Comparison of ENCODE assay signal across 8 cellular contexts in the genomic region with DNA sequence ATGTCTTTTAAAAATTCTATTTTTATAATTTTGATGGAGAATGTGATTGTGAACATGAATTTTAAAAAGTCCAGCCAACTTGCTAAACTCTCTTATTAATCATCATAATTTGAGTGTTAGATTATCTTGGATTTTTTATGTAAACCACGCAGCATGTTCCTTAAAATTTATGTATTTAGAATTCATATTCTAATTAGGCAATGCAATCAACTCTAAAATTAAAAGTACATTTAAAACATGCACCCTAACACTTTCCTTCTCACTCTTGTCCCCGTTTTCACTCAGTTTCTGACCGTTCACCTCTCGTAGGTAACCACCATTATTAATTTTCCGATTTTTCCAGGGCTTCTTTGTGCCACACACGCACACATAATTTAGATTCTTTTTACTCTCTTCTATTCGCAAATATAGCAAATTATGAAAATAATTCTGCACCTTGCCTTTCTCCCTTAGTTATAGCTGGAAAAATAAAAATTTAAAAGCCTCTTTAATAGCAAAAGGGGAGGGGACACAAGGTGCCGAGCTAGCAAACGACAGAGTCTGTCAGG. TPM values are rescaled to one million over a fixed set of nuclear protein-coding genes. Genes with fewer than 3 reads are reported as not detected.
A peak's percentile ranks its signal among the peaks of the same experiment; 100 is the strongest.
DNase-seq lines count a peak whose midpoint lies in the region; ATAC-seq and TF ChIP-seq lines count a peak whose summit lies in the region.

No MANE protein-coding gene starts in this region.

- peaks cover 24% of the 10 kb centered on the region for H3K4me1 Mint-ChIP-seq in activated CD8-positive, alpha-beta memory T cell treated with anti-CD3 and anti-CD28 coated beads, Interleukin-2, amount 10 ng/mL, durations not matched to agents 7 days and 5 days

- no peaks in the 10 kb centered on the region for H3K9me3 Mint-ChIP-seq in activated CD8-positive, alpha-beta memory T cell treated with anti-CD3 and anti-CD28 coated beads, Interleukin-2, amount 10 ng/mL, durations not matched to agents 7 days and 5 days (ENCODE audit: low read depth)

- H3K9ac ChIP-seq in subcutaneous abdominal adipose tissue (ENCODE audit: low read length in 5 of 5) = peak overlapping the region; percentile 69 to 96 (median 85)

- H3K27me3 ChIP-seq in iPS DF 6.9 (ENCODE audit: control insufficient read depth, insufficient read depth, low read length) = no peaks in the 10 kb centered on the region
- H3K27me3 ChIP-seq in subcutaneous abdominal adipose tissue (ENCODE audit: control insufficient read depth in 5 of 5, insufficient read depth in 4 of 5, low read length in 5 of 5) = peaks cover 0 to 2% (median 0%) of the 10 kb centered on the region in 5 donors

- no CpG with 5 or more reads among the region's 9 CpGs for WGBS in iPS DF 6.9 (ENCODE audit: insufficient coverage, insufficient read length)

- no peak for TF ChIP-seq CTCF in VCaP (conservative IDR thresholded peaks at IDR 0.05)

- DNase-seq in activated CD8-positive, alpha-beta memory T cell treated with anti-CD3 and anti-CD28 coated beads, Interleukin-2, amount 10 ng/mL, durations not matched to agents 7 days and 5 days = no peak
- no peak for DNase-seq in activated CD8-positive, alpha-beta memory T cell treated with anti-CD3 and anti-CD28 coated beads, Interleukin-2, amount 50 U/mL, for 48 hours
- no peak for DNase-seq in iPS DF 6.9 (ENCODE audit: low read depth, low spot score)
- DNase-seq in stimulated activated CD4-positive, alpha-beta T cell treated with anti-CD3 and anti-CD28 coated beads, Interleukin-4, amount 100 ng/mL, for 1 hour = no peak
- no peak for DNase-seq in NCI-H1092 treated with DMSO at 0.1 percent for 48 hours (lab: John Stamatoyannopoulos, UW)

- H3K4me1 ChIP-seq in iPS DF 6.9 (ENCODE audit: control insufficient read depth, insufficient read depth, low read length) (no peaks in the 10 kb centered on the region), subcutaneous abdominal adipose tissue (ENCODE audit: control insufficient read depth in 5 of 5, insufficient read depth in 5 of 5, low read length in 5 of 5) (peaks cover 0 to 23% (median 16%) of the 10 kb centered on the region in 5 donors)

- H3K36me3 ChIP-seq in iPS DF 6.9 (ENCODE audit: control insufficient read depth, insufficient read depth, low read length) (no peaks in the 10 kb centered on the region), subcutaneous abdominal adipose tissue (ENCODE audit: control insufficient read depth in 5 of 5, insufficient read depth in 5 of 5, low read length in 5 of 5) (no peaks in the 10 kb centered on the region)

- CTCF ChIA-PET in activated CD8-positive, alpha-beta memory T cell treated with anti-CD3 and anti-CD28 coated beads, Interleukin-2, amount 10 ng/mL, durations not matched to agents 7 days and 5 days (lab: Charles Lee) = interaction anchor here (1.0 to 1.7 kb wide), 2 partner anchors 13 to 213 kb away, joined by 3 to 4 read pairs; a partner anchor contains a TSS

- H3K9me3 ChIP-seq in iPS DF 6.9 (ENCODE audit: control insufficient read depth, insufficient read depth, low read length) (no peaks in the 10 kb centered on the region), subcutaneous abdominal adipose tissue (ENCODE audit: control insufficient read depth in 5 of 5, low read length in 5 of 5) (no peaks in the 10 kb centered on the region)

- H3K4me3 ChIP-seq in iPS DF 6.9 (ENCODE audit: low read length) (peak overlapping the region; percentile 92; the same call in 1 of the 2 replicates), subcutaneous abdominal adipose tissue (ENCODE audit: low read depth in 1 of 5, low read length in 5 of 5) (peak overlapping the region; percentile 78 to 95 (median 90))

- peaks cover 6% of the 10 kb centered on the region for H3K36me3 Mint-ChIP-seq in activated CD8-positive, alpha-beta memory T cell treated with anti-CD3 and anti-CD28 coated beads, Interleukin-2, amount 10 ng/mL, durations not matched to agents 7 days and 5 days

- ATAC-seq in activated CD8-positive, alpha-beta memory T cell treated with anti-CD3 and anti-CD28 coated beads, Interleukin-2, amount 10 ng/mL, durations not matched to agents 7 days and 5 days = no peak
- ATAC-seq in HG02571 (IDR thresholded peaks at IDR 0.05; ENCODE audit: unreplicated experiment) = no peak

- H3K27me3 Mint-ChIP-seq in activated CD8-positive, alpha-beta memory T cell treated with anti-CD3 and anti-CD28 coated beads, Interleukin-2, amount 10 ng/mL, durations not matched to agents 7 days and 5 days = peaks cover 27% of the 10 kb centered on the region

- peak overlapping the region; percentile 95 for H3K4me3 Mint-ChIP-seq in activated CD8-positive, alpha-beta memory T cell treated with anti-CD3 and anti-CD28 coated beads, Interleukin-2, amount 10 ng/mL, durations not matched to agents 7 days and 5 days

- H3K27ac ChIP-seq in VCaP (peak overlapping the region; percentile 77), iPS DF 6.9 (ENCODE audit: low read length) (no peak overlapping the region), subcutaneous abdominal adipose tissue (ENCODE audit: low read depth, low read length) (peak overlapping the region; percentile 55)

- peak overlapping the region; percentile 96 for H3K27ac Mint-ChIP-seq in activated CD8-positive, alpha-beta memory T cell treated with anti-CD3 and anti-CD28 coated beads, Interleukin-2, amount 10 ng/mL, durations not matched to agents 7 days and 5 days

RNA-seq across cellular contexts. Expression of a gene that starts 0.3 kb away (rescaled TPM):
- total RNA-seq in activated CD8-positive, alpha-beta memory T cell treated with anti-CD3 and anti-CD28 coated beads, Interleukin-2, amount 10 ng/mL, durations not matched to agents 7 days and 5 days = 1 to 10 TPM; 4.1 to 5.5 TPM

RNA-seq across cellular contexts. Expression of a gene that starts 13.5 kb away (rescaled TPM):
- total RNA-seq in activated CD8-positive, alpha-beta memory T cell treated with anti-CD3 and anti-CD28 coated beads, Interleukin-2, amount 10 ng/mL, durations not matched to agents 7 days and 5 days = 1 to 10 TPM; 1.0 to 1.7 TPM

RNA-seq across cellular contexts. Expression of a gene that starts 50.1 kb away (rescaled TPM):
- 1 to 10 TPM; 7.1 to 7.9 TPM for total RNA-seq in activated CD8-positive, alpha-beta memory T cell treated with anti-CD3 and anti-CD28 coated beads, Interleukin-2, amount 10 ng/mL, durations not matched to agents 7 days and 5 days
